ENCODE assay signal across 9 cellular contexts in genomic region chr13:98480915-98481510, GRCh38.
DNase-seq lines count a peak whose midpoint lies in the region; ATAC-seq and TF ChIP-seq lines count a peak whose summit lies in the region.
"Had no signal": no experiment of that assay in that cellular context is flagged by ENCODE, and none has a peak within 500 bp of the region (broad histone marks: within the 10 kb centered on the region; RNA-seq: fewer than 3 reads in every experiment).

No MANE protein-coding gene starts in this region.

- H3K23ac ChIP-seq in mesendoderm (ENCODE audit: low read length): no peak overlapping the region

- no peak overlapping the region for H4K5ac ChIP-seq in mesendoderm (ENCODE audit: low read length)

- TF ChIP-seq POLR2A in heart left ventricle (IDR thresholded peaks at IDR 0.05): no peak

- H3K9me3 ChIP-seq in SJCRH30 (replicated peaks) (no peaks in the 10 kb centered on the region), heart left ventricle (no peaks in the 10 kb centered on the region)
- H3K9me3 ChIP-seq: ovary had no signal

- no peak overlapping the region for H3K9ac ChIP-seq in mesendoderm (ENCODE audit: low read length)

- no peak overlapping the region for H3K4ac ChIP-seq in mesendoderm (ENCODE audit: low read depth, low read length)

- peaks cover 51% of the 10 kb centered on the region for H3K79me2 ChIP-seq in mesendoderm (ENCODE audit: control insufficient read depth, insufficient read depth, low read length)

- no peak overlapping the region for H2BK15ac ChIP-seq in mesendoderm (replicated peaks; ENCODE audit: low read depth)

- no peak overlapping the region for H4K8ac ChIP-seq in mesendoderm (ENCODE audit: low read depth, low read length)

- no peaks in the 10 kb centered on the region for H3K36me3 ChIP-seq in SJCRH30
- H3K36me3 ChIP-seq in heart left ventricle: peaks cover 0 to 7% (median 0%) of the 10 kb centered on the region in 9 donors
- no peaks in the 10 kb centered on the region for H3K36me3 ChIP-seq in mesendoderm (ENCODE audit: control insufficient read depth, insufficient read depth, low read length)
- H3K36me3 ChIP-seq: ovary had no signal

- no peak overlapping the region for H3K18ac ChIP-seq in mesendoderm (ENCODE audit: low read length)

- H3K4me3 ChIP-seq in SJCRH30 (no peak overlapping the region), heart left ventricle (no peak overlapping the region), mesendoderm (ENCODE audit: low read length) (no peak overlapping the region)
- H3K4me3 ChIP-seq: ovary had no signal

- H3K27ac ChIP-seq in SJCRH30: peak overlapping the region; percentile 82
- H3K27ac ChIP-seq in heart left ventricle: peak overlapping the region in 10 of 12 donors; percentile 6 to 83 (median 52)
- no peak overlapping the region for H3K27ac ChIP-seq in mesendoderm (ENCODE audit: low read depth, low read length)
- H3K27ac ChIP-seq: ovary had no signal

- intact Hi-C loops in heart left ventricle (cut with DNase I): loop anchor here in 8 of 10 donors (5.0 to 10.0 kb wide), 4 partner anchors 34 to 174 kb away; partner anchors contain the start of gene STK24 (in 7 of the 8)

- H2BK120ac ChIP-seq in mesendoderm (ENCODE audit: low read depth, low read length): no peak overlapping the region

- H3K27me3 ChIP-seq in SJCRH30 (no peaks in the 10 kb centered on the region), heart left ventricle (no peaks in the 10 kb centered on the region), mesendoderm (ENCODE audit: insufficient read depth, low read length, poor library complexity) (no peaks in the 10 kb centered on the region)
- H3K27me3 ChIP-seq: ovary had no signal

- no peak overlapping the region for H2AK5ac ChIP-seq in mesendoderm (ENCODE audit: low read length)

- H3K56ac ChIP-seq in mesendoderm (ENCODE audit: low read length): no peak overlapping the region

- no peak overlapping the region for H3K4me2 ChIP-seq in mesendoderm (ENCODE audit: low read length)

- ATAC-seq in GM21447 (IDR thresholded peaks at IDR 0.05; ENCODE audit: unreplicated experiment) (peak; percentile 15), heart left ventricle (peak; percentile 17 to 43 (median 28))

- TF ChIP-seq CTCF in heart left ventricle (IDR thresholded peaks at IDR 0.05): no peak

- 48 to 68% (median 53%) methylated on average over 9 to 11 of the region's 11 CpGs for WGBS in heart left ventricle, 4 donors
- no CpG with 5 or more reads among the region's 11 CpGs for WGBS in mesendoderm (ENCODE audit: extremely low coverage, insufficient coverage, low lambda C conversion rate)

- no peak overlapping the region for H2BK5ac ChIP-seq in mesendoderm (ENCODE audit: low read length)

- DNase-seq in COLO668 (lab: John Stamatoyannopoulos, UW; ENCODE audit: unreplicated experiment) (peak; percentile 80), SJCRH30 (peak in 1 of 2 experiments; percentile 71), heart left ventricle (peak in 4 of 5 donors; percentile 51 to 70 (median 56)), EL (no peak), NOMO-1 treated with DMSO at 0.1 percent for 48 hours (lab: John Stamatoyannopoulos, UW; ENCODE audit: unreplicated experiment) (no peak), mesendoderm (no peak), H4 (ENCODE audit: low spot score) (no peak)

- H3K4me1 ChIP-seq in SJCRH30: peaks cover 55% of the 10 kb centered on the region
- H3K4me1 ChIP-seq in heart left ventricle: peaks cover 0 to 96% (median 79%) of the 10 kb centered on the region in 12 donors
- peaks cover 34% of the 10 kb centered on the region for H3K4me1 ChIP-seq in mesendoderm (ENCODE audit: control insufficient read depth, low read depth, low read length)

- peaks cover 37% of the 10 kb centered on the region for H3K79me1 ChIP-seq in mesendoderm (ENCODE audit: low read length)

Comparison
In these comparisons a context has a peak if more than half of its experiments do, and no peak if none do; other contexts are left out.
1. DNase-seq: peak in COLO668 (single experiment) and heart left ventricle (4 of 5); none in EL (single experiment), NOMO-1 treated with DMSO at 0.1 percent for 48 hours (single experiment), mesendoderm (single experiment) and H4 (single experiment).